Comparison of ENCODE assay signal across 1 cellular context in the genomic region with DNA sequence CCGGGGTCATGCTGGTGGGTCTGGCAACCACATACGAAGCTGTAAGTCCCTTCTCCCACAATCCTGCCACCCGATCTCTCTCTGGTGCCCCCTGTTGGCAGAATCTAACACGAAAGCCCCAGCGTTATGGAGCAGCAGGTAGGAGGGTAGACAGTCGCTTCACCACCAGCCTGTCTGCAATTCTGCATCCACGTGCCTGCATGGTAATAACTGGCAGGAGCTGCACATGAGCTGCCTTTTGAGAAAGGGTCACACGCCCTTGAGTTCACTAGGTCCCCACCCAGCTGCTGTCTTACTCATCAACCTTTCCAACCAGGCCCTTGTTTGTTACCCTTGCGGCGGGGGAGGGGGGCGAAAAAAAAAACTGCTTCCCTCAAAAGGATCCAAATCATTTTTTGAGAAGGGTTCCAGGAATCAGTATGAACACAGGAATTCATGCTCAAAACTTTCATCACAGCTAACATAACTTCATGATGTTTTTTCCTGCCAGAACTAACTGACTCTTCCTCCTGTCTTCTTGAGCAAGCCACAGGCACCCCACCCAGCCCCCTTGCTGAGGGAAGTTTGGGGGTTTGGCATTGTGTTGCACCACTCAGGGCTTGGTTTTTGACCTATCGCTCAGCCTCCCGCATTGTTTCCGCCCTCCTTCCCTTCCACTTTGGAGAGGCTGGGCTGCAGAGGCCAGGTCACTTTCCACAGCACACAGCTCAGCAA.
TF ChIP-seq lines count a peak whose summit lies in the region.

No MANE protein-coding gene starts in this region.

TF ChIP-seq in SK-N-SH, 30 proteins besides CTCF, POLR2A, EP300 and RAD21 (continued from another document):
- TF ChIP-seq SMC3 (IDR thresholded peaks at IDR 0.05; ENCODE audit: low read depth, low read length) (no peak), CHD2 (IDR thresholded peaks at IDR 0.05; ENCODE audit: low read length, partially characterized antibody) (no peak), JUND (IDR thresholded peaks at IDR 0.05) (no peak), ELF1 (IDR thresholded peaks at IDR 0.05) (no peak)
- TF ChIP-seq, protein P1, sequence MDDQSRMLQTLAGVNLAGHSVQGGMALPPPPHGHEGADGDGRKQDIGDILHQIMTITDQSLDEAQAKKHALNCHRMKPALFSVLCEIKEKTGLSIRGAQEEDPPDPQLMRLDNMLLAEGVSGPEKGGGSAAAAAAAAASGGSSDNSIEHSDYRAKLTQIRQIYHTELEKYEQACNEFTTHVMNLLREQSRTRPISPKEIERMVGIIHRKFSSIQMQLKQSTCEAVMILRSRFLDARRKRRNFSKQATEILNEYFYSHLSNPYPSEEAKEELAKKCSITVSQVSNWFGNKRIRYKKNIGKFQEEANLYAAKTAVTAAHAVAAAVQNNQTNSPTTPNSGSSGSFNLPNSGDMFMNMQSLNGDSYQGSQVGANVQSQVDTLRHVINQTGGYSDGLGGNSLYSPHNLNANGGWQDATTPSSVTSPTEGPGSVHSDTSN (IDR thresholded peaks at IDR 0.05) = no peak
